In genomic region chr5:73638344-73639095, GRCh38 we compare ENCODE assay signal across 14 cellular contexts. TPM values are rescaled to one million over a fixed set of nuclear protein-coding genes. Genes with fewer than 3 reads are reported as not detected.
DNase-seq lines count a peak whose midpoint lies in the region; ATAC-seq and TF ChIP-seq lines count a peak whose summit lies in the region.
"Had no signal": no experiment of that assay in that cellular context is flagged by ENCODE, and none has a peak within 500 bp of the region (broad histone marks: within the 10 kb centered on the region; RNA-seq: fewer than 3 reads in every experiment).

No MANE protein-coding gene starts in this region.

- CTCF ChIA-PET in AG04449 (lab: Yijun Ruan, JAX): interaction anchor here (1.0 to 2.2 kb wide), 6 partner anchors 13 to 157 kb away, joined by 3 to 7 read pairs (median 4); no protein-coding TSS in a partner anchor

- H3K4me3 ChIP-seq in AG04449 (ENCODE audit: low read depth, low read length) (no peak overlapping the region), spleen (no peak overlapping the region)
- H3K4me3 ChIP-seq: hepatocyte, K562, testis had no signal

- POLR2A ChIA-PET in AG04449 (lab: Yijun Ruan, JAX): no interaction called here

- WGBS in spleen, 5 donors: 60 to 73% (median 62%) methylated on average over 4 of the region's 4 CpGs

- H3K4me1 ChIP-seq in spleen: peaks cover 0 to 6% (median 1%) of the 10 kb centered on the region in 6 donors
- H3K4me1 ChIP-seq: testis had no signal

- no peaks in the 10 kb centered on the region for H3K9me3 ChIP-seq in spleen
- H3K9me3 ChIP-seq: testis had no signal

- intact Hi-C loops in spleen (cut with DNase I; ENCODE audit: low total_unique reads): no loop called here

- ATAC-seq in GM19463 (IDR thresholded peaks at IDR 0.05; ENCODE audit: unreplicated experiment) (no peak), GM19455 (IDR thresholded peaks at IDR 0.05; ENCODE audit: unreplicated experiment) (no peak)
- ATAC-seq: activated T-helper 17 cell treated with anti-CD3 and anti-CD28 coated beads, Interleukin-2, amount 50 U/mL, for 72 hours; K562 had no signal

- peak overlapping the region in 2 of 8 donors; percentile 22 to 36 for H3K27ac ChIP-seq in spleen
- H3K27ac ChIP-seq: hepatocyte, testis had no signal

- no peaks in the 10 kb centered on the region for H3K36me3 ChIP-seq in spleen

- no peak for TF ChIP-seq CTCF in AG04449 (IDR thresholded peaks at IDR 0.05; ENCODE audit: insufficient read depth, low read length, missing control alignments)
- TF ChIP-seq CTCF in spleen (IDR thresholded peaks at IDR 0.05 in 8 of 11, conservative IDR thresholded peaks at IDR 0.05 in 3 of 11): no peak

- no peaks in the 10 kb centered on the region for H3K27me3 ChIP-seq in spleen (replicated peaks in 1 of 7)
- H3K27me3 ChIP-seq: testis had no signal

- TF ChIP-seq POLR2A in spleen (IDR thresholded peaks at IDR 0.05): no peak

- DNase-seq in AG04449 (ENCODE audit: low read depth, low spot score) (peak; percentile 29), M059J (ENCODE audit: low read depth) (peak; percentile 72), astrocyte of the hippocampus (ENCODE audit: low read depth, low spot score) (peak; percentile 71), glomerular visceral epithelial cell (ENCODE audit: extremely low spot score) (peak; percentile 76), HPDE6-E6E7 (ENCODE audit: extremely low spot score) (no peak), spleen (no peak)
- DNase-seq: AML-193, RPMI8226, testis had no signal

RNA-seq across cellular contexts. Expression of gene ARHGEF28, which starts 12.5 kb away (rescaled TPM):
- total RNA-seq in M059J (2014; rRNA removed; shearing (Covaris generic)): 7.1 and 12.0 TPM in 2 replicates
- total RNA-seq in spleen: 10 to 100 TPM in 4 of 7 donors, 1 to 10 TPM in 3; 3.8 to 17.5 (median 10.0) TPM
- 1 to 10 TPM in 2 of 3 donors, under 1 TPM in 1; 0.53 to 3.3 (median 1.5) TPM for polyA plus RNA-seq in spleen
- polyA plus RNA-seq: K562 had no signal

Comparison
In these comparisons a context has a peak if more than half of its experiments do, and no peak if none do; other contexts are left out.
1. DNase-seq: peak in AG04449 (single experiment), M059J (single experiment), astrocyte of the hippocampus (single experiment) and glomerular visceral epithelial cell (single experiment); none in HPDE6-E6E7 (single experiment) and spleen (single experiment).